In genomic region chr9:87334366-87334765, GRCh38 we compare ENCODE assay signal across 2 cellular contexts.
A peak's percentile ranks its signal among the peaks of the same experiment; 100 is the strongest.
TF ChIP-seq lines count a peak whose summit lies in the region.

No MANE protein-coding gene starts in this region.

TF ChIP-seq in K562, 482 proteins besides CTCF, POLR2A, EP300 and RAD21:
- no peak for TF ChIP-seq MBD2 (IDR thresholded peaks at IDR 0.05; ENCODE audit: borderline replicate concordance, low read depth)
- no peak for TF ChIP-seq NR2C1 (IDR thresholded peaks at IDR 0.05)
- TF ChIP-seq NR2C1 (tag; IDR thresholded peaks at IDR 0.05): peak; percentile 54; the same call in 1 of the 2 replicates
- TF ChIP-seq SMARCC2 (IDR thresholded peaks at IDR 0.05; ENCODE audit: low read depth): no peak
- no peak for TF ChIP-seq NR2C2 (CRISPR knock-in tag; IDR thresholded peaks at IDR 0.05)
- 0 out of 2 replicates have a peak, but pooled peaks have one; percentile 17 for TF ChIP-seq NR2C2 (tag; IDR thresholded peaks at IDR 0.05)
- no peak for TF ChIP-seq MYNN (IDR thresholded peaks at IDR 0.05)
- TF ChIP-seq MYNN (CRISPR knock-in tag; IDR thresholded peaks at IDR 0.05): no peak
- TF ChIP-seq TCF7 (IDR thresholded peaks at IDR 0.05; ENCODE audit: borderline replicate concordance): no peak
- TF ChIP-seq JUND (IDR thresholded peaks at IDR 0.05; ENCODE audit: borderline replicate concordance, low read depth, low read length): peak; percentile 49; the same call in 1 of the 2 replicates
- TF ChIP-seq JUND (tag; IDR thresholded peaks at IDR 0.05; ENCODE audit: borderline replicate concordance, low read depth, low read length): no peak
- no peak for TF ChIP-seq ZC3H8 (IDR thresholded peaks at IDR 0.05)
- no peak for TF ChIP-seq ZFP36 (IDR thresholded peaks at IDR 0.05; ENCODE audit: low read depth, low read length, partially characterized antibody)
- no peak for TF ChIP-seq ZNF239 (CRISPR knock-in tag; IDR thresholded peaks at IDR 0.05)
- TF ChIP-seq ZBTB1 (CRISPR knock-in tag; IDR thresholded peaks at IDR 0.05; ENCODE audit: borderline replicate concordance, low read depth): no peak
- no peak for TF ChIP-seq MAFK (IDR thresholded peaks at IDR 0.05; ENCODE audit: low read length)
- no peak for TF ChIP-seq NR1H2 (CRISPR knock-in tag; IDR thresholded peaks at IDR 0.05)
- no peak for TF ChIP-seq SUPT5H (IDR thresholded peaks at IDR 0.05)
- no peak for TF ChIP-seq ZSCAN29 (IDR thresholded peaks at IDR 0.05)
- TF ChIP-seq YBX1 (IDR thresholded peaks at IDR 0.05): no peak
- TF ChIP-seq POLR2G (IDR thresholded peaks at IDR 0.05; ENCODE audit: low read depth, low read length): no peak
- no peak for TF ChIP-seq CREBBP (IDR thresholded peaks at IDR 0.05; ENCODE audit: low read depth, low read length)
- TF ChIP-seq, protein P1, sequence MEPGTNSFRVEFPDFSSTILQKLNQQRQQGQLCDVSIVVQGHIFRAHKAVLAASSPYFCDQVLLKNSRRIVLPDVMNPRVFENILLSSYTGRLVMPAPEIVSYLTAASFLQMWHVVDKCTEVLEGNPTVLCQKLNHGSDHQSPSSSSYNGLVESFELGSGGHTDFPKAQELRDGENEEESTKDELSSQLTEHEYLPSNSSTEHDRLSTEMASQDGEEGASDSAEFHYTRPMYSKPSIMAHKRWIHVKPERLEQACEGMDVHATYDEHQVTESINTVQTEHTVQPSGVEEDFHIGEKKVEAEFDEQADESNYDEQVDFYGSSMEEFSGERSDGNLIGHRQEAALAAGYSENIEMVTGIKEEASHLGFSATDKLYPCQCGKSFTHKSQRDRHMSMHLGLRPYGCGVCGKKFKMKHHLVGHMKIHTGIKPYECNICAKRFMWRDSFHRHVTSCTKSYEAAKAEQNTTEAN (CRISPR knock-in tag; IDR thresholded peaks at IDR 0.05): no peak
- TF ChIP-seq FOSL1 (tag; conservative IDR thresholded peaks at IDR 0.05): peak; percentile 50; the same call in 1 of the 2 replicates
- TF ChIP-seq, protein P2, sequence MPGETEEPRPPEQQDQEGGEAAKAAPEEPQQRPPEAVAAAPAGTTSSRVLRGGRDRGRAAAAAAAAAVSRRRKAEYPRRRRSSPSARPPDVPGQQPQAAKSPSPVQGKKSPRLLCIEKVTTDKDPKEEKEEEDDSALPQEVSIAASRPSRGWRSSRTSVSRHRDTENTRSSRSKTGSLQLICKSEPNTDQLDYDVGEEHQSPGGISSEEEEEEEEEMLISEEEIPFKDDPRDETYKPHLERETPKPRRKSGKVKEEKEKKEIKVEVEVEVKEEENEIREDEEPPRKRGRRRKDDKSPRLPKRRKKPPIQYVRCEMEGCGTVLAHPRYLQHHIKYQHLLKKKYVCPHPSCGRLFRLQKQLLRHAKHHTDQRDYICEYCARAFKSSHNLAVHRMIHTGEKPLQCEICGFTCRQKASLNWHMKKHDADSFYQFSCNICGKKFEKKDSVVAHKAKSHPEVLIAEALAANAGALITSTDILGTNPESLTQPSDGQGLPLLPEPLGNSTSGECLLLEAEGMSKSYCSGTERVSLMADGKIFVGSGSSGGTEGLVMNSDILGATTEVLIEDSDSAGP (CRISPR knock-in tag; IDR thresholded peaks at IDR 0.05): no peak
- no peak for TF ChIP-seq MTA1 (IDR thresholded peaks at IDR 0.05; ENCODE audit: borderline replicate concordance)
- TF ChIP-seq HMG20B (CRISPR knock-in tag; IDR thresholded peaks at IDR 0.05): no peak
- TF ChIP-seq SNRNP70 (optimal IDR thresholded peaks at IDR 0.05; ENCODE audit: low read depth, low read length): no peak
- TF ChIP-seq, protein P3, sequence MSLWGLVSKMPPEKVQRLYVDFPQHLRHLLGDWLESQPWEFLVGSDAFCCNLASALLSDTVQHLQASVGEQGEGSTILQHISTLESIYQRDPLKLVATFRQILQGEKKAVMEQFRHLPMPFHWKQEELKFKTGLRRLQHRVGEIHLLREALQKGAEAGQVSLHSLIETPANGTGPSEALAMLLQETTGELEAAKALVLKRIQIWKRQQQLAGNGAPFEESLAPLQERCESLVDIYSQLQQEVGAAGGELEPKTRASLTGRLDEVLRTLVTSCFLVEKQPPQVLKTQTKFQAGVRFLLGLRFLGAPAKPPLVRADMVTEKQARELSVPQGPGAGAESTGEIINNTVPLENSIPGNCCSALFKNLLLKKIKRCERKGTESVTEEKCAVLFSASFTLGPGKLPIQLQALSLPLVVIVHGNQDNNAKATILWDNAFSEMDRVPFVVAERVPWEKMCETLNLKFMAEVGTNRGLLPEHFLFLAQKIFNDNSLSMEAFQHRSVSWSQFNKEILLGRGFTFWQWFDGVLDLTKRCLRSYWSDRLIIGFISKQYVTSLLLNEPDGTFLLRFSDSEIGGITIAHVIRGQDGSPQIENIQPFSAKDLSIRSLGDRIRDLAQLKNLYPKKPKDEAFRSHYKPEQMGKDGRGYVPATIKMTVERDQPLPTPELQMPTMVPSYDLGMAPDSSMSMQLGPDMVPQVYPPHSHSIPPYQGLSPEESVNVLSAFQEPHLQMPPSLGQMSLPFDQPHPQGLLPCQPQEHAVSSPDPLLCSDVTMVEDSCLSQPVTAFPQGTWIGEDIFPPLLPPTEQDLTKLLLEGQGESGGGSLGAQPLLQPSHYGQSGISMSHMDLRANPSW (CRISPR knock-in tag; IDR thresholded peaks at IDR 0.05): no peak

TF ChIP-seq in GM23338, 12 proteins besides CTCF, POLR2A, EP300 and RAD21:
- no peak for TF ChIP-seq CREB1 (CRISPR knock-in tag; IDR thresholded peaks at IDR 0.05; ENCODE audit: low read depth)
- TF ChIP-seq POLR2AphosphoS5 (IDR thresholded peaks at IDR 0.05; ENCODE audit: low read depth): no peak
- no peak for TF ChIP-seq ETS1 (IDR thresholded peaks at IDR 0.05)
- no peak for TF ChIP-seq STAT1 (IDR thresholded peaks at IDR 0.05; ENCODE audit: unreplicated experiment)
- no peak for TF ChIP-seq EZH2phosphoT487 (IDR thresholded peaks at IDR 0.05; ENCODE audit: unreplicated experiment)
- no peak for TF ChIP-seq EZH2 (IDR thresholded peaks at IDR 0.05; ENCODE audit: low read depth, unreplicated experiment)
- no peak for TF ChIP-seq NANOG (IDR thresholded peaks at IDR 0.05; ENCODE audit: borderline replicate concordance)
- no peak for TF ChIP-seq ZNF462 (CRISPR knock-in tag; IDR thresholded peaks at IDR 0.05)
- no peak for TF ChIP-seq ZNF331 (CRISPR knock-in tag; IDR thresholded peaks at IDR 0.05; ENCODE audit: low read depth)
